Comparison of ENCODE assay signal across 9 cellular contexts in the genomic region with DNA sequence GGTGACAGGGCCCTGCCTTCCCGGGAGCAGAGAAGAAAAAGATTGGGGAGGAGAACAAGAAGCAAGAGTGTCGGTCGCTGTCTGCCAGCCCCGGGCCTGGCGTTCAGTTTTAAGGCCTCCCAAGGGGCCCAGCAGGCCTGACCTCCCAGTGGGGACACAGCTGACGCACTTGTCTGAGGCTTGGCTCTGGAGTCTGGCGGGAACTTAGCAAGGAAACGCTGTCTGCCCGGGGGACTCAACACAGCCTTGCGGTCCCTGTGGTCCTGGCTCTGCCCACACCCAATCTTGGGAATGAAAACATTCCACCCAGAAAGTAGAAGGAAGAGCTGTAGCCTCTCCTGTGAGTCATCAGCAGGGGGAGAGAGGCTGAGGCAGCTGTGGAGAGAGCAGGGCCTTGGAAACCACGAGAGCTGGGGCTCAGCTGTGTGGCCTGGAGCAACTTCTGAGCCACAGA. TPM values are rescaled to one million over a fixed set of nuclear protein-coding genes. Genes with fewer than 3 reads are reported as not detected.
DNase-seq lines count a peak whose midpoint lies in the region; FAIRE-seq and TF ChIP-seq lines count a peak whose summit lies in the region.
"Had no signal": no experiment of that assay in that cellular context is flagged by ENCODE, and none has a peak within 500 bp of the region (broad histone marks: within the 10 kb centered on the region; RNA-seq: fewer than 3 reads in every experiment).

No MANE protein-coding gene starts in this region.

- TF ChIP-seq POLR2A in GM12891 (IDR thresholded peaks at IDR 0.05; ENCODE audit: low read depth, low read length), result no peak

- H3K9ac ChIP-seq in mucosa of rectum (ENCODE audit: low read depth in 1 of 2, low read length in 2 of 2), result no peak overlapping the region

- H3K27me3 ChIP-seq in mucosa of rectum (ENCODE audit: control insufficient read depth in 2 of 2, insufficient read depth in 2 of 2, low read length in 2 of 2), result no peaks in the 10 kb centered on the region

- H3K4me1 ChIP-seq in mucosa of rectum (ENCODE audit: control insufficient read depth in 2 of 2, insufficient read depth in 2 of 2, low read length in 2 of 2), result peaks cover 23 to 34% of the 10 kb centered on the region in 2 donors

- FAIRE-seq in endometrium (lab: Jason Lieb, UNC) (peak; percentile 26), GM12891 (lab: Jason Lieb, UNC) (no peak)
- FAIRE-seq: frontal cortex had no signal

- H3K4me3 ChIP-seq in mucosa of rectum (ENCODE audit: low read length in 2 of 2), result no peak overlapping the region

- peaks cover 77% of the 10 kb centered on the region in 2 donors for H3K36me3 ChIP-seq in mucosa of rectum (ENCODE audit: control insufficient read depth in 2 of 2, insufficient read depth in 2 of 2, low read length in 2 of 2)

- H3K27ac ChIP-seq in mucosa of rectum (ENCODE audit: low read depth in 2 of 2, low read length in 2 of 2), result peak overlapping the region; percentile 56 to 62

- DNase-seq in C1 segment of cervical spinal cord (lab: John Stamatoyannopoulos, UW), result peak in 10 of 14 donors; percentile 38 to 86 (median 66)
- DNase-seq in NCI-H226, result peak; percentile 97
- no peak for DNase-seq in NCI-H1105 treated with DMSO at 0.1 percent for 48 hours (lab: John Stamatoyannopoulos, UW)
- no peak for DNase-seq in NK-92 (lab: John Stamatoyannopoulos, UW; ENCODE audit: unreplicated experiment)
- DNase-seq in GM12891 (ENCODE audit: insufficient read length, low spot score), result no peak
- DNase-seq in superior temporal gyrus (ENCODE audit: extremely low spot score), result no peak

- H3K9me3 ChIP-seq in mucosa of rectum (ENCODE audit: control insufficient read depth in 2 of 2, low read length in 2 of 2), result no peaks in the 10 kb centered on the region

TF ChIP-seq in GM12891, 5 proteins besides CTCF, POLR2A, EP300 and RAD21:
- TF ChIP-seq SPI1 (IDR thresholded peaks at IDR 0.05; ENCODE audit: low read depth, low read length) (no peak), TAF1 (IDR thresholded peaks at IDR 0.05; ENCODE audit: low read depth, low read length) (no peak), POLR2AphosphoS5 (IDR thresholded peaks at IDR 0.05; ENCODE audit: low read depth, low read length) (no peak), POU2F2 (IDR thresholded peaks at IDR 0.05; ENCODE audit: low read depth, low read length) (no peak), PAX5 (IDR thresholded peaks at IDR 0.05; ENCODE audit: insufficient read depth, low read length, severe bottlenecking) (no peak)

RNA-seq across cellular contexts. Expression of gene TRAF6, which starts 54.4 kb away (rescaled TPM):
- 3.0 TPM for polyA plus RNA-seq in GM12891 (2012; ENCODE audit: low read depth, missing spikeins)

Comparison
In these comparisons a context has a peak if more than half of its experiments do, and no peak if none do; other contexts are left out.
1. DNase-seq: peak in C1 segment of cervical spinal cord (10 of 14) and NCI-H226 (single experiment); none in NCI-H1105 treated with DMSO at 0.1 percent for 48 hours (single experiment), NK-92 (single experiment), GM12891 (single experiment) and superior temporal gyrus (single experiment).